1 cellular context compared by ENCODE assay signal in genomic region chr17:50348522-50349240, GRCh38.
TF ChIP-seq lines count a peak whose summit lies in the region.

No MANE protein-coding gene starts in this region.

TF ChIP-seq in HEK293, 187 proteins besides CTCF, POLR2A, EP300 and RAD21 (continued from another document):
- TF ChIP-seq PRDM10 (tag by site-specific recombination; IDR thresholded peaks at IDR 0.05): no peak
- no peak for TF ChIP-seq KLF16 (tag by site-specific recombination; IDR thresholded peaks at IDR 0.05)
- TF ChIP-seq ZFHX2 (tag by site-specific recombination; conservative IDR thresholded peaks at IDR 0.05): peak; percentile 37
- no peak for TF ChIP-seq ZNF292 (tag by site-specific recombination; IDR thresholded peaks at IDR 0.05; ENCODE audit: borderline replicate concordance, low read depth)
- TF ChIP-seq ZBTB44 (tag by site-specific recombination; IDR thresholded peaks at IDR 0.05): no peak
- TF ChIP-seq ZNF416 (tag by site-specific recombination; IDR thresholded peaks at IDR 0.05): no peak
